1 cellular context compared by ENCODE assay signal in the genomic region with DNA sequence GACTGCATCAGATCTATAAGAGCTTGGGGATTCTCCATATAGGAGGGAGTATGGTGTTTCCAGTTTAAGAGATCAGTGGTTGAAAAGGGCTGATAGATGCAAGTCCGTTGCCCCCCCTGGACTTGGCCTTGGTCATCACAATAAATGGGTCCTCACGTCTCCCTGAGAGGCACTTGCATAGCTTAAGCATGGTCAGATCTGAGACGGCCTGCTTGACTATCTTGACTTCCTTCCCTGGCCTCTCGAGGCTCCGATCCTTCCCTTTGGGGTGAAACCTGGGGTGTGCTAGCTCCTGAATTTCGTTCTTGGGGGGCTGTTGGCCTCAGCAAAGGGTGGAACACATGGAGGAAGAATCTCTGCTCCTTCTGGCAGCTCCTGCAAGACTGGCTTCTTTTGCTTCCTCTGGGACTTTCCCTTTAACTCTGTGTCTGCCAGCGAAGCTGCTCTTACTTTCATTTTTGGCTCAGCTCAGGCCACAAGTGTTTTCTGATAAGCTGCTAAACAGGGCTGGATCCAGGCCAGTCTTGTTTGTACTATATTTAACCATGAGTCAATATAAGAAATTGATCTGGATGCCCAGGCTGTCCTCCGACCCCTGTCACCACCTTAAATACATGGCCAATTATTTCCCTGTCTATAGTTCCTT.
TF ChIP-seq lines count a peak whose summit lies in the region.

No MANE protein-coding gene starts in this region.

TF ChIP-seq in HepG2, 621 proteins besides CTCF, POLR2A, EP300 and RAD21:
- TF ChIP-seq ZNF652 (CRISPR knock-in tag; IDR thresholded peaks at IDR 0.05; ENCODE audit: borderline replicate concordance, low read depth) (peak; percentile 74), THYN1 (CRISPR knock-in tag; IDR thresholded peaks at IDR 0.05; ENCODE audit: borderline replicate concordance, low read depth) (no peak)
